Comparison of ENCODE assay signal across 1 cellular context in the genomic region with DNA sequence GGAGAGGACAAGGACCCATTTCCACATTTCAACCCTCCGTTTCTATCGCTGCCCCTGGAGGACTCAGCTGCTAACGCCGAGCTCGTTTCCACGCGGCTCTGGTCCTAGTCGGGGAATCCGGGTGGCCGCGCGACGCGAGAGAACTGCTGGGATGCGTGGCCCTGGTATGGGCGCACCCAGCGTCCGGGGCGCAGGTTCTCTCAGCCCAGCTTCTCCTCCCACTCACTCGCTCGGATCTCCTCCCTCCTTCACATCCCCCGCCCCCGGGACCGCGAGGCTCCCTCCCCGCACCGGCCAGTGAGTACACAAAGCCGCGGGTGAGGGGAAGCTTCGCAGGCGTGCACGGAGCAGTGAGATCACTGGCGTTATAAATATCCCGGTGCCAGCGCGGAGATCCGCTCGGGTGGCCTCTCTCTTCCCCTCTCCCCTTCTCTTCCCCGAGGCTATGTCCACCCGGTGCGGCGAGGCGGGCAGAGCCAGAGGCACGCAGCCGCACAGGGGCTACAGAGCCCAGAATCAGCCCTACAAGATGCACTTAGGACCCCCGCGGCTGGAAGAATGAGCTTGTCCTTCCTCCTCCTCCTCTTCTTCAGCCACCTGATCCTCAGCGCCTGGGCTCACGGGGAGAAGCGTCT.
TF ChIP-seq lines count a peak whose summit lies in the region.

A gene with protein sequence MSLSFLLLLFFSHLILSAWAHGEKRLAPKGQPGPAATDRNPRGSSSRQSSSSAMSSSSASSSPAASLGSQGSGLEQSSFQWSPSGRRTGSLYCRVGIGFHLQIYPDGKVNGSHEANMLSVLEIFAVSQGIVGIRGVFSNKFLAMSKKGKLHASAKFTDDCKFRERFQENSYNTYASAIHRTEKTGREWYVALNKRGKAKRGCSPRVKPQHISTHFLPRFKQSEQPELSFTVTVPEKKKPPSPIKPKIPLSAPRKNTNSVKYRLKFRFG (plus strand): TSS at position 398 of the 635 bp plus-strand sequence. CDS start 161 bp downstream, at position 559.

TF ChIP-seq in K562, 482 proteins besides CTCF, POLR2A, EP300 and RAD21 (continued from another document and continues in another):
- TF ChIP-seq, protein P1, sequence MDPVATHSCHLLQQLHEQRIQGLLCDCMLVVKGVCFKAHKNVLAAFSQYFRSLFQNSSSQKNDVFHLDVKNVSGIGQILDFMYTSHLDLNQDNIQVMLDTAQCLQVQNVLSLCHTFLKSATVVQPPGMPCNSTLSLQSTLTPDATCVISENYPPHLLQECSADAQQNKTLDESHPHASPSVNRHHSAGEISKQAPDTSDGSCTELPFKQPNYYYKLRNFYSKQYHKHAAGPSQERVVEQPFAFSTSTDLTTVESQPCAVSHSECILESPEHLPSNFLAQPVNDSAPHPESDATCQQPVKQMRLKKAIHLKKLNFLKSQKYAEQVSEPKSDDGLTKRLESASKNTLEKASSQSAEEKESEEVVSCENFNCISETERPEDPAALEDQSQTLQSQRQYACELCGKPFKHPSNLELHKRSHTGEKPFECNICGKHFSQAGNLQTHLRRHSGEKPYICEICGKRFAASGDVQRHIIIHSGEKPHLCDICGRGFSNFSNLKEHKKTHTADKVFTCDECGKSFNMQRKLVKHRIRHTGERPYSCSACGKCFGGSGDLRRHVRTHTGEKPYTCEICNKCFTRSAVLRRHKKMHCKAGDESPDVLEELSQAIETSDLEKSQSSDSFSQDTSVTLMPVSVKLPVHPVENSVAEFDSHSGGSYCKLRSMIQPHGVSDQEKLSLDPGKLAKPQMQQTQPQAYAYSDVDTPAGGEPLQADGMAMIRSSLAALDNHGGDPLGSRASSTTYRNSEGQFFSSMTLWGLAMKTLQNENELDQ (CRISPR knock-in tag; IDR thresholded peaks at IDR 0.05; ENCODE audit: borderline replicate concordance) = no peak
- TF ChIP-seq, protein P2, sequence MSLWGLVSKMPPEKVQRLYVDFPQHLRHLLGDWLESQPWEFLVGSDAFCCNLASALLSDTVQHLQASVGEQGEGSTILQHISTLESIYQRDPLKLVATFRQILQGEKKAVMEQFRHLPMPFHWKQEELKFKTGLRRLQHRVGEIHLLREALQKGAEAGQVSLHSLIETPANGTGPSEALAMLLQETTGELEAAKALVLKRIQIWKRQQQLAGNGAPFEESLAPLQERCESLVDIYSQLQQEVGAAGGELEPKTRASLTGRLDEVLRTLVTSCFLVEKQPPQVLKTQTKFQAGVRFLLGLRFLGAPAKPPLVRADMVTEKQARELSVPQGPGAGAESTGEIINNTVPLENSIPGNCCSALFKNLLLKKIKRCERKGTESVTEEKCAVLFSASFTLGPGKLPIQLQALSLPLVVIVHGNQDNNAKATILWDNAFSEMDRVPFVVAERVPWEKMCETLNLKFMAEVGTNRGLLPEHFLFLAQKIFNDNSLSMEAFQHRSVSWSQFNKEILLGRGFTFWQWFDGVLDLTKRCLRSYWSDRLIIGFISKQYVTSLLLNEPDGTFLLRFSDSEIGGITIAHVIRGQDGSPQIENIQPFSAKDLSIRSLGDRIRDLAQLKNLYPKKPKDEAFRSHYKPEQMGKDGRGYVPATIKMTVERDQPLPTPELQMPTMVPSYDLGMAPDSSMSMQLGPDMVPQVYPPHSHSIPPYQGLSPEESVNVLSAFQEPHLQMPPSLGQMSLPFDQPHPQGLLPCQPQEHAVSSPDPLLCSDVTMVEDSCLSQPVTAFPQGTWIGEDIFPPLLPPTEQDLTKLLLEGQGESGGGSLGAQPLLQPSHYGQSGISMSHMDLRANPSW (CRISPR knock-in tag; IDR thresholded peaks at IDR 0.05) = no peak
- TF ChIP-seq ZC3H8 (IDR thresholded peaks at IDR 0.05) (no peak), CTBP1 (IDR thresholded peaks at IDR 0.05; ENCODE audit: borderline replicate concordance) (no peak), KDM5B (IDR thresholded peaks at IDR 0.05; ENCODE audit: insufficient replicate concordance, low read depth, low read length) (peak; percentile 72), MBD2 (IDR thresholded peaks at IDR 0.05; ENCODE audit: borderline replicate concordance, low read depth) (no peak), CHCHD3 (CRISPR knock-in tag; IDR thresholded peaks at IDR 0.05) (no peak), PTBP1 (IDR thresholded peaks at IDR 0.05; ENCODE audit: low read depth, low read length) (no peak), SNRNP70 (optimal IDR thresholded peaks at IDR 0.05; ENCODE audit: low read depth, low read length) (no peak), NRF1 (conservative IDR thresholded peaks at IDR 0.05 in 1 of 2, IDR thresholded peaks at IDR 0.05 in 1 of 2) (peak; percentile 58 to 65; a peak in 3 of 4 replicates), RBFOX2 (IDR thresholded peaks at IDR 0.05; ENCODE audit: low read depth, low read length) (peak; percentile 87), NCOA4 (IDR thresholded peaks at IDR 0.05; ENCODE audit: partially characterized antibody) (no peak), HMG20A (CRISPR knock-in tag; conservative IDR thresholded peaks at IDR 0.05) (no peak), MCM3 (IDR thresholded peaks at IDR 0.05) (no peak), CREM (IDR thresholded peaks at IDR 0.05; ENCODE audit: low read depth) (no peak; the same call in 1 of the 2 replicates), ARID2 (IDR thresholded peaks at IDR 0.05) (no peak), ZFP1 (CRISPR knock-in tag; IDR thresholded peaks at IDR 0.05) (no peak), SUPT5H (IDR thresholded peaks at IDR 0.05) (peak; percentile 76), MEF2A (IDR thresholded peaks at IDR 0.05; ENCODE audit: control insufficient read depth, low read depth, low read length) (no peak), ZNF586 (CRISPR knock-in tag; conservative IDR thresholded peaks at IDR 0.05) (no peak), ZNF3 (CRISPR knock-in tag; IDR thresholded peaks at IDR 0.05) (no peak), ESRRB (CRISPR knock-in tag; IDR thresholded peaks at IDR 0.05; ENCODE audit: borderline replicate concordance) (no peak), FOXP1 (CRISPR knock-in tag; IDR thresholded peaks at IDR 0.05) (peak; percentile 15; the same call in 1 of the 2 replicates), ZNF124 (CRISPR knock-in tag; IDR thresholded peaks at IDR 0.05) (no peak), HNRNPUL1 (IDR thresholded peaks at IDR 0.05; ENCODE audit: low read length) (no peak), RBM22 (IDR thresholded peaks at IDR 0.05; ENCODE audit: low read depth, low read length, poor library complexity, severe bottlenecking) (no peak), TCF3 (CRISPR knock-in tag; IDR thresholded peaks at IDR 0.05) (no peak), SIRT6 (IDR thresholded peaks at IDR 0.05; ENCODE audit: low read depth, low read length) (no peak), ARID1B (IDR thresholded peaks at IDR 0.05) (no peak; the same call in 1 of the 2 replicates), ZNF274 (IDR thresholded peaks at IDR 0.05; ENCODE audit: borderline replicate concordance, low read depth, low read length) (no peak), KAT7 (CRISPR knock-in tag; IDR thresholded peaks at IDR 0.05; ENCODE audit: borderline replicate concordance) (peak; percentile 86; the same call in 1 of the 2 replicates), XRCC3 (IDR thresholded peaks at IDR 0.05) (no peak), MTF1 (CRISPR knock-in tag; IDR thresholded peaks at IDR 0.05; ENCODE audit: borderline replicate concordance) (no peak), HEY1 (CRISPR knock-in tag; IDR thresholded peaks at IDR 0.05; ENCODE audit: borderline replicate concordance) (no peak), ATF7 (IDR thresholded peaks at IDR 0.05) (no peak), NR2C2 (CRISPR knock-in tag; IDR thresholded peaks at IDR 0.05) (peak; percentile 45; the same call in 1 of the 2 replicates), NR2C2 (tag; IDR thresholded peaks at IDR 0.05) (no peak), KHSRP (IDR thresholded peaks at IDR 0.05) (no peak), SRF (CRISPR knock-in tag; IDR thresholded peaks at IDR 0.05) (no peak), GTF2E2 (tag; IDR thresholded peaks at IDR 0.05) (no peak), L3MBTL2 (IDR thresholded peaks at IDR 0.05) (no peak; the same call in 1 of the 2 replicates), ZNF143 (CRISPR knock-in tag; IDR thresholded peaks at IDR 0.05) (no peak), SP1 (CRISPR knock-in tag; IDR thresholded peaks at IDR 0.05) (peak; percentile 45; the same call in 1 of the 2 replicates)
- TF ChIP-seq, protein P3, sequence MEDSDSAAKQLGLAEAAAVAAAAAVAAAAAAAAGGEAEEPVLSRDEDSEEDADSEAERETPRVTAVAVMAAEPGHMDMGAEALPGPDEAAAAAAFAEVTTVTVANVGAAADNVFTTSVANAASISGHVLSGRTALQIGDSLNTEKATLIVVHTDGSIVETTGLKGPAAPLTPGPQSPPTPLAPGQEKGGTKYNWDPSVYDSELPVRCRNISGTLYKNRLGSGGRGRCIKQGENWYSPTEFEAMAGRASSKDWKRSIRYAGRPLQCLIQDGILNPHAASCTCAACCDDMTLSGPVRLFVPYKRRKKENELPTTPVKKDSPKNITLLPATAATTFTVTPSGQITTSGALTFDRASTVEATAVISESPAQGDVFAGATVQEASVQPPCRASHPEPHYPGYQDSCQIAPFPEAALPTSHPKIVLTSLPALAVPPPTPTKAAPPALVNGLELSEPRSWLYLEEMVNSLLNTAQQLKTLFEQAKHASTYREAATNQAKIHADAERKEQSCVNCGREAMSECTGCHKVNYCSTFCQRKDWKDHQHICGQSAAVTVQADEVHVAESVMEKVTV (CRISPR knock-in tag; IDR thresholded peaks at IDR 0.05) = no peak
- TF ChIP-seq, protein P4, sequence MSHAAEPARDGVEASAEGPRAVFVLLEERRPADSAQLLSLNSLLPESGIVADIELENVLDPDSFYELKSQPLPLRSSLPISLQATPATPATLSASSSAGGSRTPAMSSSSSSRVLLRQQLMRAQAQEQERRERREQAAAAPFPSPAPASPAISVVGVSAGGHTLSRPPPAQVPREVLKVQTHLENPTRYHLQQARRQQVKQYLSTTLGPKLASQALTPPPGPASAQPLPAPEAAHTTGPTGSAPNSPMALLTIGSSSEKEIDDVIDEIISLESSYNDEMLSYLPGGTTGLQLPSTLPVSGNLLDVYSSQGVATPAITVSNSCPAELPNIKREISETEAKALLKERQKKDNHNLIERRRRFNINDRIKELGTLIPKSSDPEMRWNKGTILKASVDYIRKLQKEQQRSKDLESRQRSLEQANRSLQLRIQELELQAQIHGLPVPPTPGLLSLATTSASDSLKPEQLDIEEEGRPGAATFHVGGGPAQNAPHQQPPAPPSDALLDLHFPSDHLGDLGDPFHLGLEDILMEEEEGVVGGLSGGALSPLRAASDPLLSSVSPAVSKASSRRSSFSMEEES (CRISPR knock-in tag; IDR thresholded peaks at IDR 0.05) = no peak
- TF ChIP-seq, protein P5, sequence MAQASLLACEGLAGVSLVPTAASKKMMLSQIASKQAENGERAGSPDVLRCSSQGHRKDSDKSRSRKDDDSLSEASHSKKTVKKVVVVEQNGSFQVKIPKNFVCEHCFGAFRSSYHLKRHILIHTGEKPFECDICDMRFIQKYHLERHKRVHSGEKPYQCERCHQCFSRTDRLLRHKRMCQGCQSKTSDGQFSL (CRISPR knock-in tag; IDR thresholded peaks at IDR 0.05) = no peak
- TF ChIP-seq, protein P5 (tag; IDR thresholded peaks at IDR 0.05) = no peak
- TF ChIP-seq, protein P6, sequence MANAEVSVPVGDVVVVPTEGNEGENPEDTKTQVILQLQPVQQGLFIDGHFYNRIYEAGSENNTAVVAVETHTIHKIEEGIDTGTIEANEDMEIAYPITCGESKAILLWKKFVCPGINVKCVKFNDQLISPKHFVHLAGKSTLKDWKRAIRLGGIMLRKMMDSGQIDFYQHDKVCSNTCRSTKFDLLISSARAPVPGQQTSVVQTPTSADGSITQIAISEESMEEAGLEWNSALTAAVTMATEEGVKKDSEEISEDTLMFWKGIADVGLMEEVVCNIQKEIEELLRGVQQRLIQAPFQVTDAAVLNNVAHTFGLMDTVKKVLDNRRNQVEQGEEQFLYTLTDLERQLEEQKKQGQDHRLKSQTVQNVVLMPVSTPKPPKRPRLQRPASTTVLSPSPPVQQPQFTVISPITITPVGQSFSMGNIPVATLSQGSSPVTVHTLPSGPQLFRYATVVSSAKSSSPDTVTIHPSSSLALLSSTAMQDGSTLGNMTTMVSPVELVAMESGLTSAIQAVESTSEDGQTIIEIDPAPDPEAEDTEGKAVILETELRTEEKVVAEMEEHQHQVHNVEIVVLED (CRISPR knock-in tag; IDR thresholded peaks at IDR 0.05) = no peak
- TF ChIP-seq, protein P7, sequence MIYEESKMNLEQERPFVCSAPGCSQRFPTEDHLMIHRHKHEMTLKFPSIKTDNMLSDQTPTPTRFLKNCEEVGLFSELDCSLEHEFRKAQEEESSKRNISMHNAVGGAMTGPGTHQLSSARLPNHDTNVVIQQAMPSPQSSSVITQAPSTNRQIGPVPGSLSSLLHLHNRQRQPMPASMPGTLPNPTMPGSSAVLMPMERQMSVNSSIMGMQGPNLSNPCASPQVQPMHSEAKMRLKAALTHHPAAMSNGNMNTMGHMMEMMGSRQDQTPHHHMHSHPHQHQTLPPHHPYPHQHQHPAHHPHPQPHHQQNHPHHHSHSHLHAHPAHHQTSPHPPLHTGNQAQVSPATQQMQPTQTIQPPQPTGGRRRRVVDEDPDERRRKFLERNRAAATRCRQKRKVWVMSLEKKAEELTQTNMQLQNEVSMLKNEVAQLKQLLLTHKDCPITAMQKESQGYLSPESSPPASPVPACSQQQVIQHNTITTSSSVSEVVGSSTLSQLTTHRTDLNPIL (CRISPR knock-in tag; IDR thresholded peaks at IDR 0.05) = no peak
- TF ChIP-seq, protein P8, sequence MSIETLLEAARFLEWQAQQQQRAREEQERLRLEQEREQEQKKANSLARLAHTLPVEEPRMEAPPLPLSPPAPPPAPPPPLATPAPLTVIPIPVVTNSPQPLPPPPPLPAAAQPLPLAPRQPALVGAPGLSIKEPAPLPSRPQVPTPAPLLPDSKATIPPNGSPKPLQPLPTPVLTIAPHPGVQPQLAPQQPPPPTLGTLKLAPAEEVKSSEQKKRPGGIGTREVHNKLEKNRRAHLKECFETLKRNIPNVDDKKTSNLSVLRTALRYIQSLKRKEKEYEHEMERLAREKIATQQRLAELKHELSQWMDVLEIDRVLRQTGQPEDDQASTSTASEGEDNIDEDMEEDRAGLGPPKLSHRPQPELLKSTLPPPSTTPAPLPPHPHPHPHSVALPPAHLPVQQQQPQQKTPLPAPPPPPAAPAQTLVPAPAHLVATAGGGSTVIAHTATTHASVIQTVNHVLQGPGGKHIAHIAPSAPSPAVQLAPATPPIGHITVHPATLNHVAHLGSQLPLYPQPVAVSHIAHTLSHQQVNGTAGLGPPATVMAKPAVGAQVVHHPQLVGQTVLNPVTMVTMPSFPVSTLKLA (conservative IDR thresholded peaks at IDR 0.05) = peak; percentile 34 to 78; a peak in 3 of 4 replicates
